In the genomic region with DNA sequence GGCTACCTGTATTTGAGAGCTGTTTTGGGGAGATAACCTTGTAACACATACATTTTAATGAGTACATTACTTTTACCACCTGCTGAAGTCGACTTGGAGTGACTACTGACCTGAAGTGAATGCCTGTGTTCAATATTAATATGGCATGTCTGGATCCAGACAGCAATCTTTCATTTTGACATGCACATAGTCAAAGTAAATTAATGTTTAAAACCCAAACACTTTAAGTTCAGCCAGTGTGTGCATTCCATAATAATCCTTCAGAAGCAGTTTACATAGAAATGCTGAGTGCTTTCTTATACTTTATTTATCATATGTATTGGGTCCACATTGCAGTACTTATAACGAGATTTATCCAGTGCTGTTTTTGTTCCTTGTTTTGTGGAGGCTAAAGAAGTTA, we compare ENCODE assay signal across 20 cellular contexts. TPM values are rescaled to one million over a fixed set of nuclear protein-coding genes. Genes with fewer than 3 reads are reported as not detected.
DNase-seq lines count a peak whose midpoint lies in the region; ATAC-seq and TF ChIP-seq lines count a peak whose summit lies in the region.
"Had no signal": no experiment of that assay in that cellular context is flagged by ENCODE, and none has a peak within 500 bp of the region (broad histone marks: within the 10 kb centered on the region; RNA-seq: fewer than 3 reads in every experiment).

No MANE protein-coding gene starts in this region.

- no peaks in the 10 kb centered on the region for H3K9me3 ChIP-seq in DND-41 (ENCODE audit: insufficient read depth, low read length, severe bottlenecking)

- ATAC-seq in DND-41 (ENCODE audit: insufficient read depth, low read depth), result no peak
- no peak for ATAC-seq in stimulated activated naive CD8-positive, alpha-beta T cell treated with anti-CD3 and anti-CD28 coated beads, Interleukin-15, Interleukin-2, amounts not matched to agents 100 U/mL and 50 U/mL, for 24 hours
- ATAC-seq: HCT116 had no signal

- peaks cover 14% of the 10 kb centered on the region; the same call in 1 of the 2 replicates for H3K36me3 ChIP-seq in DND-41 (ENCODE audit: insufficient read depth, low read length)

- H3K4me1 Mint-ChIP-seq in endothelial cell (ENCODE audit: unreplicated experiment), result peaks cover 38% of the 10 kb centered on the region

- TF ChIP-seq CTCF in DND-41 (IDR thresholded peaks at IDR 0.05; ENCODE audit: borderline replicate concordance, extremely low read depth, low read length, poor library complexity, severe bottlenecking) (no peak), endothelial cell (IDR thresholded peaks at IDR 0.05; ENCODE audit: unreplicated experiment) (no peak)

- H3K4me2 ChIP-seq in DND-41 (ENCODE audit: insufficient read depth, low read length), result no peak overlapping the region
- H3K4me2 ChIP-seq: PC-9 had no signal

- no peaks in the 10 kb centered on the region for H3K9me3 Mint-ChIP-seq in endothelial cell (ENCODE audit: unreplicated experiment)
- H3K9me3 Mint-ChIP-seq: CD8-positive, alpha-beta memory T cell had no signal

- no peak overlapping the region for H3K4me3 Mint-ChIP-seq in endothelial cell (ENCODE audit: unreplicated experiment)
- H3K4me3 Mint-ChIP-seq: CD8-positive, alpha-beta memory T cell had no signal

- peaks cover 35% of the 10 kb centered on the region for H3K4me1 ChIP-seq in DND-41 (ENCODE audit: insufficient read depth, low read length)

- peak overlapping the region; percentile 94 for H3K27ac Mint-ChIP-seq in endothelial cell (ENCODE audit: unreplicated experiment)
- H3K27ac Mint-ChIP-seq: CD8-positive, alpha-beta memory T cell had no signal

- no peak overlapping the region for H2AFZ ChIP-seq in DND-41 (ENCODE audit: low read depth, low read length)
- H2AFZ ChIP-seq: PC-9 had no signal

- no peaks in the 10 kb centered on the region for H3K27me3 ChIP-seq in DND-41 (ENCODE audit: insufficient read depth, low read length, poor library complexity)

- H3K27me3 Mint-ChIP-seq in endothelial cell (ENCODE audit: unreplicated experiment), result peaks cover 2% of the 10 kb centered on the region
- H3K27me3 Mint-ChIP-seq: CD8-positive, alpha-beta memory T cell had no signal

- peak; percentile 3 to 64 (median 54) for DNase-seq in NCI-H1417 (lab: John Stamatoyannopoulos, UW)
- no peak for DNase-seq in NCI-H1417 treated with DMSO at 0.1 percent for 48 hours (lab: John Stamatoyannopoulos, UW)
- DNase-seq in DND-41, result no peak
- peak; percentile 84 for DNase-seq in NCI-H69 (lab: John Stamatoyannopoulos, UW)
- no peak for DNase-seq in endothelial cell (ENCODE audit: low spot score)
- DNase-seq in stimulated activated naive CD8-positive, alpha-beta T cell treated with anti-CD3 and anti-CD28 coated beads, Interleukin-15, Interleukin-2, amounts not matched to agents 100 U/mL and 50 U/mL, for 24 hours, result no peak
- DNase-seq in HuH-7.5 (ENCODE audit: low spot score), result no peak
- DNase-seq in activated CD8-positive, alpha-beta memory T cell treated with anti-CD3 and anti-CD28 coated beads, Interleukin-2, amount 50 U/mL, for 4 hours, result no peak
- DNase-seq: Calu3; CD8-positive, alpha-beta memory T cell; DMS153; MM.1S; NCI-H1092; NCI-H1694; NCI-H446 treated with DMSO at 0.1 percent for 48 hours; NCI-H526 treated with DMSO at 0.1 percent for 48 hours; PC-9; RPMI8226 had no signal

- no peaks in the 10 kb centered on the region for H4K20me1 ChIP-seq in DND-41 (ENCODE audit: insufficient read depth, low read length)

- 0 out of 2 replicates have a peak overlapping the region, but pooled peaks have one; percentile 3 for H3K27ac ChIP-seq in DND-41 (ENCODE audit: low read length)
- H3K27ac ChIP-seq: C4-2B, PC-9 had no signal

- no peak overlapping the region for H3K4me3 ChIP-seq in DND-41 (ENCODE audit: low read depth in 1 of 2, low read length in 2 of 2)
- H3K4me3 ChIP-seq: PC-9 had no signal

- H3K79me2 ChIP-seq in DND-41 (ENCODE audit: insufficient read depth, low read length), result peaks cover 26% of the 10 kb centered on the region

- peaks cover 3% of the 10 kb centered on the region for H3K36me3 Mint-ChIP-seq in endothelial cell (ENCODE audit: low read depth, unreplicated experiment)

- no peak overlapping the region for H3K9ac ChIP-seq in DND-41 (ENCODE audit: low read depth, low read length)

RNA-seq across cellular contexts. Expression of a gene that starts 38.0 kb away (rescaled TPM):
- 43.9 TPM for total RNA-seq in endothelial cell (ENCODE audit: unreplicated experiment)

Comparison
In these comparisons a context has a peak if more than half of its experiments do, and no peak if none do; other contexts are left out.
1. DNase-seq: peak in NCI-H1417 (3 of 3) and NCI-H69 (single experiment); none in NCI-H1417 treated with DMSO at 0.1 percent for 48 hours (single experiment), DND-41 (single experiment), endothelial cell (single experiment), stimulated activated naive CD8-positive, alpha-beta T cell treated with anti-CD3 and anti-CD28 coated beads, Interleukin-15, Interleukin-2, amounts not matched to agents 100 U/mL and 50 U/mL, for 24 hours (single experiment), HuH-7.5 (single experiment) and activated CD8-positive, alpha-beta memory T cell treated with anti-CD3 and anti-CD28 coated beads, Interleukin-2, amount 50 U/mL, for 4 hours (single experiment).